2 cellular contexts compared by ENCODE assay signal in the genomic region with DNA sequence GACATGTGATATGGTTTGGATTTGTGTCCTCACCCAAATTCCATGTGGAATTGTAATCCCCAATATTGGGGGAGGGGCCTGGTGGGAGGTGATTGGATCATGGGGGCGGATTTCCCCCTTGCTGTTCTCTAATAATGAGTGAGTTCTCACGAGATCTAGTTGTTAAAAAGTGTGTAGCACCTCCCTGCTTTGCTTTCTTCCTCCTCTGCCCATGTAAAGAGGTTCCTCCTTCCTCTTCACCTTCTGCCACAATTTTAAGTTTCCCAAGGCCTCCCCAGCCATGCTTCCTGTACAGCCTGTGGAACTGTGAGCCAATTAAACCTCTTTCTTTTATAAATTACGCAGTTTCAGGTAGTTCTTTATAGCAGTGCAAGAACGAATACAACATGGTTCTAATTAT.
A peak's percentile ranks its signal among the peaks of the same experiment; 100 is the strongest.
TF ChIP-seq lines count a peak whose summit lies in the region.

No MANE protein-coding gene starts in this region.

TF ChIP-seq in HEK293, 187 proteins besides CTCF, POLR2A, EP300 and RAD21 (continued from another document):
- TF ChIP-seq, protein P1, sequence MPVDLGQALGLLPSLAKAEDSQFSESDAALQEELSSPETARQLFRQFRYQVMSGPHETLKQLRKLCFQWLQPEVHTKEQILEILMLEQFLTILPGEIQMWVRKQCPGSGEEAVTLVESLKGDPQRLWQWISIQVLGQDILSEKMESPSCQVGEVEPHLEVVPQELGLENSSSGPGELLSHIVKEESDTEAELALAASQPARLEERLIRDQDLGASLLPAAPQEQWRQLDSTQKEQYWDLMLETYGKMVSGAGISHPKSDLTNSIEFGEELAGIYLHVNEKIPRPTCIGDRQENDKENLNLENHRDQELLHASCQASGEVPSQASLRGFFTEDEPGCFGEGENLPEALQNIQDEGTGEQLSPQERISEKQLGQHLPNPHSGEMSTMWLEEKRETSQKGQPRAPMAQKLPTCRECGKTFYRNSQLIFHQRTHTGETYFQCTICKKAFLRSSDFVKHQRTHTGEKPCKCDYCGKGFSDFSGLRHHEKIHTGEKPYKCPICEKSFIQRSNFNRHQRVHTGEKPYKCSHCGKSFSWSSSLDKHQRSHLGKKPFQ (tag by site-specific recombination; IDR thresholded peaks at IDR 0.05), result no peak
- peak; percentile 46 for TF ChIP-seq ZFHX2 (tag by site-specific recombination; conservative IDR thresholded peaks at IDR 0.05)
- TF ChIP-seq WT1 (tag by site-specific recombination; IDR thresholded peaks at IDR 0.05), result no peak
- TF ChIP-seq ZBTB48 (tag by site-specific recombination; IDR thresholded peaks at IDR 0.05), result no peak
- no peak for TF ChIP-seq ZNF600 (tag by site-specific recombination; IDR thresholded peaks at IDR 0.05)
- TF ChIP-seq SP2 (tag by site-specific recombination; IDR thresholded peaks at IDR 0.05), result peak; percentile 22; the same call in 1 of the 2 replicates
- no peak for TF ChIP-seq ZNF529 (tag by site-specific recombination; IDR thresholded peaks at IDR 0.05; ENCODE audit: insufficient replicate concordance)
- no peak for TF ChIP-seq KLF8 (tag by site-specific recombination; IDR thresholded peaks at IDR 0.05)
- TF ChIP-seq ZNF324 (tag by site-specific recombination; IDR thresholded peaks at IDR 0.05), result no peak
- TF ChIP-seq ZNF341 (tag by site-specific recombination; IDR thresholded peaks at IDR 0.05; ENCODE audit: low read depth), result peak; percentile 41; the same call in 1 of the 2 replicates
- TF ChIP-seq, protein P2, sequence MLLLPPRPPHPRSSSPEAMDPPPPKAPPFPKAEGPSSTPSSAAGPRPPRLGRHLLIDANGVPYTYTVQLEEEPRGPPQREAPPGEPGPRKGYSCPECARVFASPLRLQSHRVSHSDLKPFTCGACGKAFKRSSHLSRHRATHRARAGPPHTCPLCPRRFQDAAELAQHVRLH (tag by site-specific recombination; IDR thresholded peaks at IDR 0.05), result no peak
- TF ChIP-seq SP3 (tag by site-specific recombination; IDR thresholded peaks at IDR 0.05), result peak; percentile 50
- TF ChIP-seq ZNF148 (tag by site-specific recombination; IDR thresholded peaks at IDR 0.05; ENCODE audit: borderline replicate concordance), result no peak
- no peak for TF ChIP-seq FEZF1 (tag by site-specific recombination; IDR thresholded peaks at IDR 0.05)
- TF ChIP-seq SP7 (tag by site-specific recombination; IDR thresholded peaks at IDR 0.05), result 0 out of 2 replicates have a peak, but pooled peaks have one; percentile 25
- TF ChIP-seq ZNF654 (tag by site-specific recombination; IDR thresholded peaks at IDR 0.05; ENCODE audit: low read depth), result no peak
- no peak for TF ChIP-seq ZNF266 (tag by site-specific recombination; IDR thresholded peaks at IDR 0.05; ENCODE audit: low read depth)
- TF ChIP-seq ZNF677 (tag by site-specific recombination; IDR thresholded peaks at IDR 0.05), result no peak

TF ChIP-seq in K562, 482 proteins besides CTCF, POLR2A, EP300 and RAD21:
- TF ChIP-seq, protein P3, sequence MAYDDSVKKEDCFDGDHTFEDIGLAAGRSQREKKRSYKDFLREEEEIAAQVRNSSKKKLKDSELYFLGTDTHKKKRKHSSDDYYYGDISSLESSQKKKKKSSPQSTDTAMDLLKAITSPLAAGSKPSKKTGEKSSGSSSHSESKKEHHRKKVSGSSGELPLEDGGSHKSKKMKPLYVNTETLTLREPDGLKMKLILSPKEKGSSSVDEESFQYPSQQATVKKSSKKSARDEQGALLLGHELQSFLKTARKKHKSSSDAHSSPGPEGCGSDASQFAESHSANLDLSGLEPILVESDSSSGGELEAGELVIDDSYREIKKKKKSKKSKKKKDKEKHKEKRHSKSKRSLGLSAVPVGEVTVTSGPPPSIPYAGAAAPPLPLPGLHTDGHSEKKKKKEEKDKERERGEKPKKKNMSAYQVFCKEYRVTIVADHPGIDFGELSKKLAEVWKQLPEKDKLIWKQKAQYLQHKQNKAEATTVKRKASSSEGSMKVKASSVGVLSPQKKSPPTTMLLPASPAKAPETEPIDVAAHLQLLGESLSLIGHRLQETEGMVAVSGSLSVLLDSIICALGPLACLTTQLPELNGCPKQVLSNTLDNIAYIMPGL (CRISPR knock-in tag; IDR thresholded peaks at IDR 0.05), result no peak
- TF ChIP-seq ZNF318 (IDR thresholded peaks at IDR 0.05; ENCODE audit: borderline replicate concordance in 1 of 2, low read depth in 1 of 2), result no peak
- TF ChIP-seq ESRRA (IDR thresholded peaks at IDR 0.05; ENCODE audit: borderline replicate concordance, low read depth), result no peak
- TF ChIP-seq ZNF121 (CRISPR knock-in tag; conservative IDR thresholded peaks at IDR 0.05), result no peak
- TF ChIP-seq RNF2 (IDR thresholded peaks at IDR 0.05), result no peak
- TF ChIP-seq GTF2A2 (tag; IDR thresholded peaks at IDR 0.05), result no peak
- peak; percentile 13; the same call in 1 of the 2 replicates for TF ChIP-seq EGR1 (conservative IDR thresholded peaks at IDR 0.05)
- peak; percentile 26; the same call in 1 of the 2 replicates for TF ChIP-seq CHD2 (IDR thresholded peaks at IDR 0.05; ENCODE audit: low read depth, low read length)
- no peak for TF ChIP-seq HDAC8 (tag; IDR thresholded peaks at IDR 0.05)
- no peak for TF ChIP-seq POLR2H (tag; IDR thresholded peaks at IDR 0.05; ENCODE audit: low read depth)
